ENCODE assay signal across 30 cellular contexts in the genomic region with DNA sequence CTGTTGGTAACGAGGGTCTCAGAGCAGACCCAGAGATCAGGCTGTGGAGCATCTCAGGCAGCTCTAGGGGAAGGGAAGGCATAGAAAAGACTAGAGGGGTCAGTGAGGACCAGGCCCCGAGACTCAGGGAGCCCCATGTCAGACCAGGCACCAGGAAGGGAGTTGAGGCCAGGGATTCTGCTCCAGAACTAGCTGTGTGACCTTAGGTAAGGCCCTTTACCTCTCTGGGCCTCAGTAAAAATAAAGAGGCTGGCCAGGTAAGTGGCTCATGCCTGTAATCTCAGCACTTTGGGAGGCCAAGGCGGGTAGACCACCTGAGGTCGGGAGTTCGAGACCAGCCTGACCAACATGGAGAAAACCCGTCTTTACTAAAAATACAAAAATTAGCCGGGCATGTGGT.
"Had no signal": no experiment of that assay in that cellular context is flagged by ENCODE, and none has a peak within 500 bp of the region (broad histone marks: within the 10 kb centered on the region; RNA-seq: fewer than 3 reads in every experiment).

No MANE protein-coding gene starts in this region.

- H3K36me3 ChIP-seq: breast epithelium, left lung, right atrium auricular region, suprapubic skin had no signal

- H3K4me3 ChIP-seq: breast epithelium, left lung, lung, right atrium auricular region, suprapubic skin, tibial artery had no signal

- DNase-seq: activated CD4-positive, alpha-beta T cell treated with anti-CD3 and anti-CD28 coated beads for 48 hours; activated CD4-positive, alpha-beta T cell treated with anti-CD3 and anti-CD28 coated beads, Interleukin-2, amount 50 U/mL, for 48 hours; activated CD8-positive, alpha-beta memory T cell treated with anti-CD3 and anti-CD28 coated beads, Interleukin-2, amount 50 U/mL, for 4 hours; activated gamma-delta T cell treated with Interleukin-2 at 50 U/mL for 16 hours; activated naive CD4-positive, alpha-beta T cell treated with anti-CD3 and anti-CD28 coated beads, Interleukin-2, amount 50 U/mL, for 16 hours; activated T-cell treated with anti-CD3 and anti-CD28 coated beads, Interleukin-2, amount 50 U/mL, for 1 hour; amniotic stem cell; central memory CD4-positive, alpha-beta T cell; dermis blood vessel endothelial cell; effector CD4-positive, alpha-beta T cell; naive B cell; occipital lobe; stimulated activated CD4-positive, alpha-beta T cell treated with anti-CD3 and anti-CD28 coated beads, Interleukin-15, amount 100 ng/mL, for 24 hours; stimulated activated CD4-positive, alpha-beta T cell treated with anti-CD3 and anti-CD28 coated beads, Interleukin-2, amount 100 ng/mL, for 24 hours; stimulated activated naive CD4-positive, alpha-beta T cell; SW 1271; T-helper 9 cell; tibial artery had no signal

- H3K27me3 ChIP-seq: breast epithelium, right atrium auricular region, suprapubic skin had no signal

- H3K4me1 ChIP-seq: breast epithelium had no signal

- H3K27ac ChIP-seq: epithelial cell of prostate, left lung, right atrium auricular region, VCaP had no signal

- ATAC-seq: activated CD4-positive, CD25-positive, alpha-beta regulatory T cell treated with anti-CD3 and anti-CD28 coated beads, Interleukin-2, amount 50 U/mL, for 24 hours; left lung had no signal

- FAIRE-seq: astrocyte, endometrium, frontal cortex, TTC549 had no signal

- H3K9me3 ChIP-seq: suprapubic skin had no signal
